In genomic region chr7:41977165-41977651, GRCh38 we compare ENCODE assay signal across 8 cellular contexts.
DNase-seq lines count a peak whose midpoint lies in the region; ATAC-seq and TF ChIP-seq lines count a peak whose summit lies in the region.

No MANE protein-coding gene starts in this region.

- H3K27me3 ChIP-seq in liver (ENCODE audit: control insufficient read depth in 4 of 4, insufficient read depth in 4 of 4, low read length in 3 of 4), result peaks cover 0 to 3% (median 0%) of the 10 kb centered on the region in 4 donors

- H3K9ac ChIP-seq in liver (ENCODE audit: low read depth in 1 of 2, low read length in 2 of 2), result no peak overlapping the region

- WGBS in liver, result 48% methylated on average over 9 of the region's 9 CpGs

- no peaks in the 10 kb centered on the region for H3K9me3 ChIP-seq in liver (ENCODE audit: control insufficient read depth in 4 of 4, low read length in 3 of 4)

- no peak overlapping the region for H3K27ac ChIP-seq in liver (ENCODE audit: low read depth in 1 of 2, low read length in 2 of 2)

- TF ChIP-seq RAD21 in liver (IDR thresholded peaks at IDR 0.05), result peak; percentile 71 to 80

- TF ChIP-seq CTCF in GM12874 (IDR thresholded peaks at IDR 0.05; ENCODE audit: insufficient read depth, low read depth, low read length), result peak; percentile 50
- peak; percentile 88 for TF ChIP-seq CTCF in choroid plexus epithelial cell (conservative IDR thresholded peaks at IDR 0.05; ENCODE audit: low read depth, low read length)
- TF ChIP-seq CTCF in liver (IDR thresholded peaks at IDR 0.05; ENCODE audit: low read depth, low read length, missing input control), result peak; percentile 63

- ATAC-seq in GM21723 (IDR thresholded peaks at IDR 0.05; ENCODE audit: unreplicated experiment) (no peak), GM18502 (IDR thresholded peaks at IDR 0.05; ENCODE audit: poor library complexity, unreplicated experiment) (no peak)

- peak; percentile 0 for DNase-seq in NCI-H526 treated with DMSO at 0.1 percent for 48 hours (lab: John Stamatoyannopoulos, UW)
- peak; percentile 86 for DNase-seq in choroid plexus epithelial cell (ENCODE audit: low read depth)
- DNase-seq in NCI-H187 treated with DMSO at 0.1 percent for 48 hours (lab: John Stamatoyannopoulos, UW), result no peak
- DNase-seq in central memory CD4-positive, alpha-beta T cell, result no peak

- no peak overlapping the region for H3K4me3 ChIP-seq in choroid plexus epithelial cell (ENCODE audit: low read depth, low read length)
- no peak overlapping the region for H3K4me3 ChIP-seq in liver (ENCODE audit: low read depth in 1 of 3, low read length in 3 of 3)

- H3K4me1 ChIP-seq in liver (ENCODE audit: control insufficient read depth in 4 of 4, insufficient read depth in 4 of 4, low read length in 3 of 4), result peaks cover 0 to 6% (median 0%) of the 10 kb centered on the region in 4 donors

- H3K36me3 ChIP-seq in liver (ENCODE audit: control insufficient read depth in 4 of 4, insufficient read depth in 3 of 4, low read depth in 1 of 4, low read length in 3 of 4), result no peaks in the 10 kb centered on the region

TF ChIP-seq in liver, 16 proteins besides CTCF, POLR2A, EP300 and RAD21:
- TF ChIP-seq JUND (IDR thresholded peaks at IDR 0.05) (peak in 1 of 2 donors; percentile 14), MAX (IDR thresholded peaks at IDR 0.05) (no peak), HNF4A (conservative IDR thresholded peaks at IDR 0.05) (no peak), NR2F2 (IDR thresholded peaks at IDR 0.05) (no peak), ZBTB33 (IDR thresholded peaks at IDR 0.05) (no peak), FOXA1 (IDR thresholded peaks at IDR 0.05) (no peak)

Comparison
In these comparisons a context has a peak if more than half of its experiments do, and no peak if none do; other contexts are left out.
1. DNase-seq: peak in NCI-H526 treated with DMSO at 0.1 percent for 48 hours (single experiment) and choroid plexus epithelial cell (single experiment); none in NCI-H187 treated with DMSO at 0.1 percent for 48 hours (single experiment) and central memory CD4-positive, alpha-beta T cell (single experiment).
2. Peak in every context shown above with its lines, with median percentiles within 50 percentile points of each other: CTCF ChIP-seq.